In genomic region chr17:54009502-54009901, GRCh38 we compare ENCODE assay signal across 8 cellular contexts.
"Had no signal": no experiment of that assay in that cellular context is flagged by ENCODE, and none has a peak within 500 bp of the region (broad histone marks: within the 10 kb centered on the region; RNA-seq: fewer than 3 reads in every experiment).

No MANE protein-coding gene starts in this region.

- ATAC-seq: GM23338, HCT116 had no signal

- DNase-seq: GM23248, GOT3, H7, H9, HCEC 1CT, HFFc6 had no signal

- H3K4me3 Mint-ChIP-seq: GM23338, H9, HFFc6 had no signal

- H3K27ac Mint-ChIP-seq: GM23338, H9, HFFc6 had no signal
